1 cellular context compared by ENCODE assay signal in genomic region chr2:105337122-105338019, GRCh38.
TF ChIP-seq lines count a peak whose summit lies in the region.

C2orf49 (plus strand) TSS chr2:105337540; CDS start chr2:105337588, 48 bp downstream.

TF ChIP-seq in K562, 482 proteins besides CTCF, POLR2A, EP300 and RAD21 (continued from another document and continues in another):
- TF ChIP-seq ETS1 (conservative IDR thresholded peaks at IDR 0.05; ENCODE audit: control insufficient read depth, low read depth, low read length) (peak; percentile 63), ZNF143 (CRISPR knock-in tag; IDR thresholded peaks at IDR 0.05) (peak; percentile 78), ZNF197 (CRISPR knock-in tag; IDR thresholded peaks at IDR 0.05; ENCODE audit: low read depth) (0 out of 2 replicates have a peak, but pooled peaks have one; percentile 76), GATAD2B (IDR thresholded peaks at IDR 0.05; ENCODE audit: borderline replicate concordance) (no peak), ZNF79 (CRISPR knock-in tag; IDR thresholded peaks at IDR 0.05; ENCODE audit: low read depth) (no peak), ZHX1 (conservative IDR thresholded peaks at IDR 0.05; ENCODE audit: low read length) (peak; percentile 86; the same call in 1 of the 2 replicates), CREBBP (IDR thresholded peaks at IDR 0.05; ENCODE audit: low read depth, low read length) (no peak), XRCC5 (IDR thresholded peaks at IDR 0.05; ENCODE audit: low read depth, low read length) (no peak; the same call in 1 of the 2 replicates), ARNT (IDR thresholded peaks at IDR 0.05) (0 out of 4 replicates have a peak, but pooled peaks of 1 of the 2 experiments have one; percentile 27), NFE2L1 (tag; IDR thresholded peaks at IDR 0.05; ENCODE audit: borderline replicate concordance, low read depth) (no peak), ZNF398 (CRISPR knock-in tag; IDR thresholded peaks at IDR 0.05) (no peak), ZNF316 (IDR thresholded peaks at IDR 0.05) (no peak), NCOR1 (IDR thresholded peaks at IDR 0.05) (0 out of 2 replicates have a peak, but pooled peaks have one; percentile 20), ZBTB17 (CRISPR knock-in tag; IDR thresholded peaks at IDR 0.05) (peak; percentile 69; the same call in 1 of the 2 replicates), E2F6 (IDR thresholded peaks at IDR 0.05; ENCODE audit: borderline replicate concordance in 1 of 2, extremely low read depth in 1 of 2, insufficient read depth in 1 of 2, insufficient read length in 1 of 2, low read depth in 1 of 2, low read length in 1 of 2, poor library complexity in 1 of 2, severe bottlenecking in 1 of 2) (no peak), MAX (CRISPR knock-in tag; IDR thresholded peaks at IDR 0.05) (peak; percentile 64; the same call in 1 of the 2 replicates), AFF1 (IDR thresholded peaks at IDR 0.05; ENCODE audit: low read depth in 1 of 2, partially characterized antibody in 2 of 2) (peak; percentile 85 to 89), SIN3A (IDR thresholded peaks at IDR 0.05; ENCODE audit: borderline replicate concordance in 2 of 2, control insufficient read depth in 1 of 2, low read depth in 2 of 2, low read length in 2 of 2) (peak; percentile 33 to 72), RBM22 (IDR thresholded peaks at IDR 0.05; ENCODE audit: low read depth, low read length, poor library complexity, severe bottlenecking) (no peak), TCF7 (IDR thresholded peaks at IDR 0.05; ENCODE audit: borderline replicate concordance) (no peak), UBTF (IDR thresholded peaks at IDR 0.05; ENCODE audit: borderline replicate concordance in 1 of 2, low read depth in 2 of 2, low read length in 2 of 2) (no peak), ATF1 (CRISPR knock-in tag; IDR thresholded peaks at IDR 0.05) (peak; percentile 88), ATF1 (tag; IDR thresholded peaks at IDR 0.05) (peak; percentile 100), MBD1 (CRISPR knock-in tag; IDR thresholded peaks at IDR 0.05) (no peak), ZNF174 (CRISPR knock-in tag; IDR thresholded peaks at IDR 0.05) (0 out of 2 replicates have a peak, but pooled peaks have one; percentile 8), GTF2E2 (tag; IDR thresholded peaks at IDR 0.05) (peak; percentile 46; the same call in 1 of the 2 replicates), FOXK2 (conservative IDR thresholded peaks at IDR 0.05 in 1 of 2, IDR thresholded peaks at IDR 0.05 in 1 of 2; ENCODE audit: low read depth in 2 of 2) (peak; percentile 90 to 92), HMGN3 (IDR thresholded peaks at IDR 0.05; ENCODE audit: borderline replicate concordance, extremely low read depth, insufficient read length, low read depth, low read length) (no peak), ELK3 (CRISPR knock-in tag; IDR thresholded peaks at IDR 0.05) (no peak), PTBP1 (IDR thresholded peaks at IDR 0.05; ENCODE audit: low read depth, low read length) (no peak), ILF3 (IDR thresholded peaks at IDR 0.05; ENCODE audit: borderline replicate concordance) (no peak), PTRF (tag; IDR thresholded peaks at IDR 0.05) (no peak), BCOR (IDR thresholded peaks at IDR 0.05) (no peak), ZNF408 (CRISPR knock-in tag; IDR thresholded peaks at IDR 0.05; ENCODE audit: low read depth) (no peak), THAP12 (CRISPR knock-in tag; IDR thresholded peaks at IDR 0.05) (no peak), CEBPG (CRISPR knock-in tag; IDR thresholded peaks at IDR 0.05) (no peak), CEBPG (tag; conservative IDR thresholded peaks at IDR 0.05 in 1 of 2, IDR thresholded peaks at IDR 0.05 in 1 of 2) (no peak), ZNF707 (CRISPR knock-in tag; conservative IDR thresholded peaks at IDR 0.05) (no peak; the same call in 1 of the 2 replicates), FOXJ2 (tag; IDR thresholded peaks at IDR 0.05) (0 out of 2 replicates have a peak, but pooled peaks have one; percentile 43), ARID1B (IDR thresholded peaks at IDR 0.05) (no peak), ZNF583 (CRISPR knock-in tag; IDR thresholded peaks at IDR 0.05) (peak; percentile 70; the same call in 1 of the 2 replicates), ZKSCAN8 (CRISPR knock-in tag; IDR thresholded peaks at IDR 0.05) (peak; percentile 45; the same call in 1 of the 2 replicates), GTF2F1 (IDR thresholded peaks at IDR 0.05; ENCODE audit: low read depth, low read length) (no peak)
